ENCODE assay signal across 7 cellular contexts in genomic region chr3:184155644-184156521, GRCh38. TPM values are rescaled to one million over a fixed set of nuclear protein-coding genes. Genes with fewer than 3 reads are reported as not detected.
DNase-seq lines count a peak whose midpoint lies in the region; ATAC-seq and TF ChIP-seq lines count a peak whose summit lies in the region.

No MANE protein-coding gene starts in this region.

- H3K9me3 Mint-ChIP-seq in activated T-helper 2 cell treated with anti-CD3 and anti-CD28 coated beads, Interferon-gamma antibody, Interleukin-2, Interleukin-4, amounts not matched to agents 10 μg/mL and 5 μg/mL and 100 μg/mL, durations not matched to agents 14 hours and 24 hours and 36 hours, result no peaks in the 10 kb centered on the region

- peak overlapping the region; percentile 96 for H3K4me3 Mint-ChIP-seq in activated T-helper 2 cell treated with anti-CD3 and anti-CD28 coated beads, Interferon-gamma antibody, Interleukin-2, Interleukin-4, amounts not matched to agents 10 μg/mL and 5 μg/mL and 100 μg/mL, durations not matched to agents 14 hours and 24 hours and 36 hours (ENCODE audit: low read depth)

- peaks cover 20% of the 10 kb centered on the region for H3K4me1 Mint-ChIP-seq in activated T-helper 2 cell treated with anti-CD3 and anti-CD28 coated beads, Interferon-gamma antibody, Interleukin-2, Interleukin-4, amounts not matched to agents 10 μg/mL and 5 μg/mL and 100 μg/mL, durations not matched to agents 14 hours and 24 hours and 36 hours (ENCODE audit: low read depth)

- DNase-seq in NCI-H69 (lab: John Stamatoyannopoulos, UW) (peak; percentile 72), germinal center (ENCODE audit: low spot score) (peak; percentile 54), omental fat pad (ENCODE audit: low spot score) (no peak), OCI-M2 (lab: John Stamatoyannopoulos, UW; ENCODE audit: unreplicated experiment) (no peak)
- DNase-seq in activated T-helper 2 cell treated with anti-CD3 and anti-CD28 coated beads, Interferon-gamma antibody, Interleukin-2, Interleukin-4, amounts not matched to agents 10 μg/mL and 5 μg/mL and 100 μg/mL, durations not matched to agents 14 hours and 24 hours and 36 hours (ENCODE audit: low spot score), result peak; percentile 39

- peaks cover 8% of the 10 kb centered on the region for H3K36me3 Mint-ChIP-seq in activated T-helper 2 cell treated with anti-CD3 and anti-CD28 coated beads, Interferon-gamma antibody, Interleukin-2, Interleukin-4, amounts not matched to agents 10 μg/mL and 5 μg/mL and 100 μg/mL, durations not matched to agents 14 hours and 24 hours and 36 hours (ENCODE audit: low read depth)

- peak overlapping the region; percentile 79 for H3K27ac Mint-ChIP-seq in activated T-helper 2 cell treated with anti-CD3 and anti-CD28 coated beads, Interferon-gamma antibody, Interleukin-2, Interleukin-4, amounts not matched to agents 10 μg/mL and 5 μg/mL and 100 μg/mL, durations not matched to agents 14 hours and 24 hours and 36 hours

- intact Hi-C loops in activated T-helper 2 cell treated with anti-CD3 and anti-CD28 coated beads, Interferon-gamma antibody, Interleukin-2, Interleukin-4, amounts not matched to agents 10 μg/mL and 5 μg/mL and 100 μg/mL, durations not matched to agents 14 hours and 24 hours and 36 hours (cut with micrococcal nuclease), result loop anchor here (1.0 kb wide), 4 partner anchors 18 to 143 kb away; partner anchors contain the start of genes ABCF3, AP2M1, EIF2B5 and PSMD2

- TF ChIP-seq CTCF in omental fat pad (IDR thresholded peaks at IDR 0.05), result no peak

- ATAC-seq in GM18517 (IDR thresholded peaks at IDR 0.05; ENCODE audit: unreplicated experiment), result peak; percentile 28
- ATAC-seq in HG02610 (IDR thresholded peaks at IDR 0.05; ENCODE audit: unreplicated experiment), result peak; percentile 26
- ATAC-seq in omental fat pad (ENCODE audit: low FRiP score), result peak; percentile 33

- no peaks in the 10 kb centered on the region for H3K27me3 Mint-ChIP-seq in activated T-helper 2 cell treated with anti-CD3 and anti-CD28 coated beads, Interferon-gamma antibody, Interleukin-2, Interleukin-4, amounts not matched to agents 10 μg/mL and 5 μg/mL and 100 μg/mL, durations not matched to agents 14 hours and 24 hours and 36 hours (ENCODE audit: low read depth)

RNA-seq across cellular contexts. Expression of gene DVL3, which starts 0.7 kb away (rescaled TPM):
- total RNA-seq in activated T-helper 2 cell treated with anti-CD3 and anti-CD28 coated beads, Interferon-gamma antibody, Interleukin-2, Interleukin-4, amounts not matched to agents 10 μg/mL and 5 μg/mL and 100 μg/mL, durations not matched to agents 14 hours and 24 hours and 36 hours, result 53.8 and 56.1 TPM in 2 replicates
- total RNA-seq in omental fat pad, result 10 to 100 TPM; 34.9 to 46.0 (median 43.2) TPM

RNA-seq across cellular contexts. Expression of gene AP2M1, which starts 18.8 kb away (rescaled TPM):
- total RNA-seq in activated T-helper 2 cell treated with anti-CD3 and anti-CD28 coated beads, Interferon-gamma antibody, Interleukin-2, Interleukin-4, amounts not matched to agents 10 μg/mL and 5 μg/mL and 100 μg/mL, durations not matched to agents 14 hours and 24 hours and 36 hours, result 234 and 240 TPM in 2 replicates
- total RNA-seq in omental fat pad, result 100 to 1,000 TPM; 240 to 284 (median 246) TPM

RNA-seq across cellular contexts. Expression of gene EIF2B5, which starts 20.7 kb away (rescaled TPM):
- total RNA-seq in activated T-helper 2 cell treated with anti-CD3 and anti-CD28 coated beads, Interferon-gamma antibody, Interleukin-2, Interleukin-4, amounts not matched to agents 10 μg/mL and 5 μg/mL and 100 μg/mL, durations not matched to agents 14 hours and 24 hours and 36 hours, result 70.2 and 75.0 TPM in 2 replicates
- 10 to 100 TPM; 28.5 to 50.3 (median 38.7) TPM for total RNA-seq in omental fat pad

RNA-seq across cellular contexts. Expression of gene ABCF3, which starts 30.1 kb away (rescaled TPM):
- total RNA-seq in activated T-helper 2 cell treated with anti-CD3 and anti-CD28 coated beads, Interferon-gamma antibody, Interleukin-2, Interleukin-4, amounts not matched to agents 10 μg/mL and 5 μg/mL and 100 μg/mL, durations not matched to agents 14 hours and 24 hours and 36 hours, result 68.2 and 73.4 TPM in 2 replicates
- total RNA-seq in omental fat pad, result 10 to 100 TPM; 41.0 to 76.7 (median 64.0) TPM

RNA-seq across cellular contexts. Expression of gene HTR3E, which starts 59.0 kb away (rescaled TPM):
- not detected in 2 replicates for total RNA-seq in activated T-helper 2 cell treated with anti-CD3 and anti-CD28 coated beads, Interferon-gamma antibody, Interleukin-2, Interleukin-4, amounts not matched to agents 10 μg/mL and 5 μg/mL and 100 μg/mL, durations not matched to agents 14 hours and 24 hours and 36 hours
- not detected for total RNA-seq in omental fat pad

Comparison
In these comparisons a context has a peak if more than half of its experiments do, and no peak if none do; other contexts are left out.
1. DNase-seq: peak in NCI-H69 (single experiment), activated T-helper 2 cell treated with anti-CD3 and anti-CD28 coated beads, Interferon-gamma antibody, Interleukin-2, Interleukin-4, amounts not matched to agents 10 μg/mL and 5 μg/mL and 100 μg/mL, durations not matched to agents 14 hours and 24 hours and 36 hours (single experiment) and germinal center (single experiment); none in omental fat pad (single experiment) and OCI-M2 (single experiment).
2. Peak in every context shown above with its lines, with median percentiles within 50 percentile points of each other: ATAC-seq.